8 cellular contexts compared by ENCODE assay signal in genomic region chr9:132877818-132878694, GRCh38.
DNase-seq lines count a peak whose midpoint lies in the region; ATAC-seq and TF ChIP-seq lines count a peak whose summit lies in the region.

TSS of gene AK8 (minus strand) at chr9:132878284. CDS start at chr9:132878255, 29 bp downstream.

- peak within 1 kb of the TSS; percentile 77 to 93 for H3K4me3 ChIP-seq in foreskin fibroblast (ENCODE audit: low read depth in 1 of 2, low read length in 2 of 2)

- DNase-seq in AG09319 (ENCODE audit: extremely low read depth, low read depth): peak; percentile 36
- DNase-seq in HS-27A (ENCODE audit: low read depth): peak; percentile 9
- peak; percentile 87 for DNase-seq in RKO (ENCODE audit: low spot score)
- DNase-seq in activated gamma-delta T cell treated with Interleukin-2 at 50 U/mL for 16 hours: peak; percentile 62
- DNase-seq in foreskin fibroblast: peak; percentile 72 to 91
- peak; percentile 88 for DNase-seq in nephron progenitor cell
- DNase-seq in stimulated activated naive CD8-positive, alpha-beta T cell treated with anti-CD3 and anti-CD28 coated beads, Interleukin-15, Interleukin-2, amounts not matched to agents 100 U/mL and 50 U/mL, for 24 hours: peak; percentile 85

- H3K4me3 Mint-ChIP-seq in nephron progenitor cell: peak within 1 kb of the TSS; percentile 83

- H3K36me3 Mint-ChIP-seq in nephron progenitor cell (ENCODE audit: low read depth): no peaks in the 10 kb centered on the region

- peaks cover 23% of the 10 kb centered on the region for H3K4me1 Mint-ChIP-seq in nephron progenitor cell

- H3K9me3 Mint-ChIP-seq in nephron progenitor cell: no peaks in the 10 kb centered on the region

- TF ChIP-seq CTCF in AG09319 (IDR thresholded peaks at IDR 0.05; ENCODE audit: low read depth, low read length) (no peak), foreskin fibroblast (IDR thresholded peaks at IDR 0.05; ENCODE audit: low read depth, low read length) (no peak), nephron progenitor cell (IDR thresholded peaks at IDR 0.05) (no peak)

- peaks cover 35% of the 10 kb centered on the region for H3K27me3 Mint-ChIP-seq in nephron progenitor cell (ENCODE audit: low read depth, poor library complexity)

- ATAC-seq in GM18909 (IDR thresholded peaks at IDR 0.05; ENCODE audit: poor library complexity, unreplicated experiment): peak; percentile 70
- ATAC-seq in stimulated activated naive CD8-positive, alpha-beta T cell treated with anti-CD3 and anti-CD28 coated beads, Interleukin-15, Interleukin-2, amounts not matched to agents 100 U/mL and 50 U/mL, for 24 hours: peak; percentile 83

- H3K27ac Mint-ChIP-seq in nephron progenitor cell: peak within 1 kb of the TSS; percentile 32

Comparison
In these comparisons a context has a peak if more than half of its experiments do, and no peak if none do; other contexts are left out.
1. Peak in every context shown above with its lines: DNase-seq, ATAC-seq and H3K4me3 ChIP-seq.
2. DNase-seq: peak in every context shown above with its lines; median percentile 88 in nephron progenitor cell; 87 in RKO; 85 in stimulated activated naive CD8-positive, alpha-beta T cell treated with anti-CD3 and anti-CD28 coated beads, Interleukin-15, Interleukin-2, amounts not matched to agents 100 U/mL and 50 U/mL, for 24 hours; 82 in foreskin fibroblast; 62 in activated gamma-delta T cell treated with Interleukin-2 at 50 U/mL for 16 hours; 36 in AG09319; 9 in HS-27A.